11 cellular contexts compared by ENCODE assay signal in genomic region chr20:16500197-16500596, GRCh38.
"Had no signal": no experiment of that assay in that cellular context is flagged by ENCODE, and none has a peak within 500 bp of the region (broad histone marks: within the 10 kb centered on the region; RNA-seq: fewer than 3 reads in every experiment).

No MANE protein-coding gene starts in this region.

- FAIRE-seq: H1, H54 had no signal

- H3K9ac ChIP-seq: GM23248 had no signal

- H3K4me2 ChIP-seq: GM23338 had no signal

- H3K4me3 ChIP-seq: GM23248, GM23338, HAP-1 had no signal

- H3K4me1 ChIP-seq: HAP-1 had no signal

- ATAC-seq: GM23338, HCT116 had no signal

- H2AFZ ChIP-seq: GM23248, GM23338 had no signal

- DNase-seq: GM23248, GOT3, H7, H9, HCEC 1CT, HFFc6 had no signal

- H3K9me3 ChIP-seq: HAP-1 had no signal

- H3K27ac ChIP-seq: GM23248 had no signal
